In the genomic region with DNA sequence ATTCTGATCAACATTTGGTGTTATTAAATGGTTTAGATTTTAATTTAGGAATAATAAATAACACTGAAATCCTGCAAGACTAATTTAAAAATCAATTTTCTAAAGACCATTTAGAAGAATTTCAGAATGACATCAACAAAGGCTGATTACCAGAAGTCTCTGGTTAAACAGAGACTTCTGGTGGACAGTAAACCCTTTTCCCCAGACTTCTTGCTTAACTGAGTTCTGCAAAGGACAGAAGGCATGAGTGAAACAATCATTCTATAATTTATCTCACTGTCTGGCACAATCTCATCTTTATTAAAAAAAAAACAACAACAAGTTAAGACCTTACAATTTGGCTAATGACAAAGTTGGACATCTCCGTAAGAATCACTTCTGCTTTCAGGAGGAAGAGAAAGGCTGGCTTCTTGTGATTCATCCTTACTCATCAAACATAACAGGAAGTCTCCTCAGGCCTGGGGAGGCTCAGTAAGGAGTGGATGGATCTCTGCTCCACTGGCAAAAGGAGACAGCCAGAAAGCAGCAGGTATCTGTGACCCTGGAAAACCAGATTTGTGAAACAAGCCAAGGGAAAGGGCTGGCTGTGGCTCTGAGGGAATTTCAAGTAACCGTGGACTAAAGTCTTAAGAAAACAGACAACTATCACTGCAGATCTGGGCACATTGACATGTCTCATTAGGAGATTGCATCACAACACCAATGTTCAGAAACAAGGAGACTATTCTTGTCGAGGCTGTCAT, we compare ENCODE assay signal across 8 cellular contexts. TPM values are rescaled to one million over a fixed set of nuclear protein-coding genes. Genes with fewer than 3 reads are reported as not detected.
DNase-seq lines count a peak whose midpoint lies in the region; ATAC-seq and TF ChIP-seq lines count a peak whose summit lies in the region.

No MANE protein-coding gene starts in this region.

- TF ChIP-seq CTCF in DOHH2 (IDR thresholded peaks at IDR 0.05; ENCODE audit: low read depth, low read length, poor library complexity, severe bottlenecking): no peak
- TF ChIP-seq CTCF in fibroblast of the aortic adventitia (IDR thresholded peaks at IDR 0.05; ENCODE audit: insufficient read depth, low read length): no peak

- H3K9me3 ChIP-seq in DOHH2 (ENCODE audit: control insufficient read depth, insufficient read depth, low read length): no peaks in the 10 kb centered on the region

- in situ Hi-C loops in KBM-7 (cut with MboI; ENCODE audit: low pct_unique_long_range_greater_than_20kb, low sequenced_read_pairs): loop anchor here (25.0 kb wide), 1 partner anchor 95 kb away; no protein-coding TSS in a partner anchor

- no peaks in the 10 kb centered on the region for H3K27me3 ChIP-seq in DOHH2 (ENCODE audit: control insufficient read depth, low read length)

- H3K79me2 ChIP-seq in DOHH2 (ENCODE audit: control insufficient read depth, low read length): peaks cover 36% of the 10 kb centered on the region

- no peaks in the 10 kb centered on the region for H3K36me3 ChIP-seq in DOHH2 (ENCODE audit: control insufficient read depth, low read length)

- H4K20me1 ChIP-seq in DOHH2 (ENCODE audit: control insufficient read depth, insufficient read depth, low read depth, low read length): no peaks in the 10 kb centered on the region

- H3K4me1 ChIP-seq in DOHH2 (ENCODE audit: control insufficient read depth, low read length): peaks cover 57% of the 10 kb centered on the region

- H3K4me3 ChIP-seq in DOHH2 (ENCODE audit: low read length) (peak overlapping the region; percentile 75), fibroblast of the aortic adventitia (ENCODE audit: low read depth, low read length) (peak overlapping the region; percentile 29)

- peak overlapping the region; percentile 87 for H3K27ac ChIP-seq in DOHH2 (ENCODE audit: low read depth, low read length)

- H3F3A ChIP-seq in DOHH2 (ENCODE audit: control insufficient read depth, insufficient read depth): peaks cover 19% of the 10 kb centered on the region

- DNase-seq in KBM-7 (peak; percentile 87), fibroblast of the aortic adventitia (ENCODE audit: low read depth) (peak; percentile 86), putamen (ENCODE audit: low spot score) (peak; percentile 51), NCI-H1694 treated with DMSO at 0.1 percent for 48 hours (lab: John Stamatoyannopoulos, UW) (no peak), GM19240 (ENCODE audit: insufficient read length, low spot score) (no peak)
- DNase-seq in activated CD4-positive, alpha-beta T cell treated with anti-CD3 and anti-CD28 coated beads, Interleukin-2, amount 50 U/mL, for 4 hours: peak; percentile 19 to 22

- H3K4me2 ChIP-seq in DOHH2 (ENCODE audit: low read length): peak overlapping the region; percentile 80

- H3K9me2 ChIP-seq in DOHH2 (replicated peaks; ENCODE audit: control insufficient read depth, low read length): no peaks in the 10 kb centered on the region

- ATAC-seq in GM21723 (IDR thresholded peaks at IDR 0.05; ENCODE audit: unreplicated experiment): peak; percentile 67

RNA-seq across cellular contexts. Expression of a gene that starts 0.9 kb away (rescaled TPM):
- total RNA-seq in fibroblast of the aortic adventitia (ENCODE audit: low replicate concordance): 2.2 and 5.0 TPM in 2 replicates

RNA-seq across cellular contexts. Expression of a gene that starts 10.1 kb away (rescaled TPM):
- 263 and 378 TPM in 2 replicates for total RNA-seq in fibroblast of the aortic adventitia (ENCODE audit: low replicate concordance)

RNA-seq across cellular contexts. Expression of a gene that starts 52.9 kb away (rescaled TPM):
- total RNA-seq in fibroblast of the aortic adventitia (ENCODE audit: low replicate concordance): 3.2 and 3.5 TPM in 2 replicates

Comparison
In these comparisons a context has a peak if more than half of its experiments do, and no peak if none do; other contexts are left out.
1. DNase-seq: peak in KBM-7 (single experiment), activated CD4-positive, alpha-beta T cell treated with anti-CD3 and anti-CD28 coated beads, Interleukin-2, amount 50 U/mL, for 4 hours (2 of 2), fibroblast of the aortic adventitia (single experiment) and putamen (single experiment); none in NCI-H1694 treated with DMSO at 0.1 percent for 48 hours (single experiment) and GM19240 (single experiment).